In genomic region chr15:58546066-58546591, GRCh38 we compare ENCODE assay signal across 1 cellular context.
TF ChIP-seq lines count a peak whose summit lies in the region.

No MANE protein-coding gene starts in this region.

TF ChIP-seq in GM23338, 12 proteins besides CTCF, POLR2A, EP300 and RAD21 (continued from another document):
- no peak for TF ChIP-seq ZNF462 (CRISPR knock-in tag; IDR thresholded peaks at IDR 0.05)
- no peak for TF ChIP-seq ETS1 (IDR thresholded peaks at IDR 0.05)
- TF ChIP-seq STAT1 (IDR thresholded peaks at IDR 0.05; ENCODE audit: unreplicated experiment) = no peak
